Comparison of ENCODE assay signal across 1 cellular context in genomic region chr1:21620011-21620410, GRCh38.
TF ChIP-seq lines count a peak whose summit lies in the region.

No MANE protein-coding gene starts in this region.

TF ChIP-seq in IMR-90, 13 proteins besides CTCF, POLR2A, EP300 and RAD21:
- TF ChIP-seq CHD1 (IDR thresholded peaks at IDR 0.05; ENCODE audit: low read depth, low read length) = no peak
- TF ChIP-seq MXI1 (IDR thresholded peaks at IDR 0.05; ENCODE audit: borderline replicate concordance, low read depth, low read length) = no peak
- no peak for TF ChIP-seq SMC3 (IDR thresholded peaks at IDR 0.05; ENCODE audit: low read depth, low read length)
- TF ChIP-seq RFX5 (IDR thresholded peaks at IDR 0.05; ENCODE audit: low read depth, low read length) = no peak
- no peak for TF ChIP-seq FOS (IDR thresholded peaks at IDR 0.05; ENCODE audit: low read depth, low read length)
- TF ChIP-seq BHLHE40 (IDR thresholded peaks at IDR 0.05; ENCODE audit: low read depth, low read length) = no peak
- TF ChIP-seq USF2 (IDR thresholded peaks at IDR 0.05; ENCODE audit: low read depth, low read length) = no peak
- no peak for TF ChIP-seq MAZ (IDR thresholded peaks at IDR 0.05; ENCODE audit: borderline replicate concordance, low read depth, low read length)
- no peak for TF ChIP-seq MAFK (IDR thresholded peaks at IDR 0.05; ENCODE audit: low read depth, low read length)
- TF ChIP-seq NFE2L2 (IDR thresholded peaks at IDR 0.05; ENCODE audit: low read depth, low read length) = no peak
- no peak for TF ChIP-seq ELK1 (IDR thresholded peaks at IDR 0.05; ENCODE audit: borderline replicate concordance, low read depth, low read length)
- TF ChIP-seq RCOR1 (IDR thresholded peaks at IDR 0.05; ENCODE audit: insufficient replicate concordance, low read length) = no peak
- TF ChIP-seq CEBPB (IDR thresholded peaks at IDR 0.05; ENCODE audit: low read depth, low read length) = no peak
